Comparison of ENCODE assay signal across 11 cellular contexts in the genomic region with DNA sequence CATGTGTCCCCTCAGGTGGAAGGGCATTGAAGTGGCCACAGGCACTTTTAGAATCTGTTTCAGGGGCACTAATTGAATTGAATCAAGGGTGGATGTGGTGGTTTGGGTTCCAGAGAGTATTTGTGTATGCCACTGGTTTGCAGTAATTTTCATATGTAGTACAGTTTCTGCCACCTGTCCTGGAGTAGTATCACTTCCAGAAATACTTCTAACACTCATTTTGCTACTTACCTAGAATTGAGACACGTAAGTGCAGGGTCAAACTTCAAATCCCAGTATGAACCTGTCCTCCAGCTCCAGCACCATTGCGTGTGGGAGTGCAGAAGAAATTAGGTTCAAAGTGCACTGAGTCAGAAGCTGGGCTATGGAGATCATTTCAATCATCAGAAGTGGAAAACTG. TPM values are rescaled to one million over a fixed set of nuclear protein-coding genes. Genes with fewer than 3 reads are reported as not detected.
DNase-seq lines count a peak whose midpoint lies in the region; ATAC-seq and TF ChIP-seq lines count a peak whose summit lies in the region.
"Had no signal": no experiment of that assay in that cellular context is flagged by ENCODE, and none has a peak within 500 bp of the region (broad histone marks: within the 10 kb centered on the region; RNA-seq: fewer than 3 reads in every experiment).

No MANE protein-coding gene starts in this region.

- no peak overlapping the region for H3K4me3 ChIP-seq in GM12864 (ENCODE audit: low read depth, low read length)

- DNase-seq in GM12864 (ENCODE audit: low read depth) (peak; percentile 57), germinal center (ENCODE audit: low spot score) (peak; percentile 42), SK-N-DZ (ENCODE audit: low spot score) (no peak), SW480 (ENCODE audit: low spot score) (no peak), NCI-H1694 treated with DMSO at 0.1 percent for 48 hours (lab: John Stamatoyannopoulos, UW) (no peak)
- DNase-seq: NCI-H1105 treated with DMSO at 0.1 percent for 48 hours; stimulated activated CD4-positive, alpha-beta T cell treated with anti-CD3 and anti-CD28 coated beads, Interleukin-4, amount 100 ng/mL, for 24 hours had no signal

- peak; percentile 35 for ATAC-seq in GM19463 (IDR thresholded peaks at IDR 0.05; ENCODE audit: unreplicated experiment)
- peak; percentile 41 for ATAC-seq in HG03432 (IDR thresholded peaks at IDR 0.05; ENCODE audit: unreplicated experiment)
- no peak for ATAC-seq in HG03457 (IDR thresholded peaks at IDR 0.05; ENCODE audit: unreplicated experiment)

- no peak for TF ChIP-seq CTCF in GM12864 (IDR thresholded peaks at IDR 0.05; ENCODE audit: low read depth, low read length, missing control alignments)

RNA-seq across cellular contexts. Expression of gene RSPH1, which starts 26.8 kb away (rescaled TPM):
- polyA plus RNA-seq in SK-N-DZ (2014; cell fraction: cytosol; rRNA removed) = 0.03 and 0.85 TPM in 2 replicates
- polyA plus RNA-seq in SK-N-DZ (2014; cell fraction: nucleus; rRNA removed) = 0.45 and 1.3 TPM in 2 replicates
- polyA plus RNA-seq: fibroblast of lung had no signal

RNA-seq across cellular contexts. Expression of gene SLC37A1, which starts 44.4 kb away (rescaled TPM):
- polyA plus RNA-seq in SK-N-DZ (2014; cell fraction: cytosol; rRNA removed) = 3.5 and 4.2 TPM in 2 replicates
- polyA plus RNA-seq in SK-N-DZ (2014; cell fraction: nucleus; rRNA removed) = 3.6 and 6.2 TPM in 2 replicates

Comparison
In these comparisons a context has a peak if more than half of its experiments do, and no peak if none do; other contexts are left out.
1. DNase-seq: peak in GM12864 (single experiment) and germinal center (single experiment); none in SK-N-DZ (single experiment), SW480 (single experiment) and NCI-H1694 treated with DMSO at 0.1 percent for 48 hours (single experiment).